In genomic region chr17:41444186-41444585, GRCh38 we compare ENCODE assay signal across 21 cellular contexts. TPM values are rescaled to one million over a fixed set of nuclear protein-coding genes. Genes with fewer than 3 reads are reported as not detected.
"Had no signal": no experiment of that assay in that cellular context is flagged by ENCODE, and none has a peak within 500 bp of the region (broad histone marks: within the 10 kb centered on the region; RNA-seq: fewer than 3 reads in every experiment).

No MANE protein-coding gene starts in this region.

- H3K27ac ChIP-seq: ovary, psoas muscle, skin epidermis, VCaP had no signal

- H3K27me3 ChIP-seq: ovary had no signal

- DNase-seq: activated CD4-positive, alpha-beta T cell treated with anti-CD3 and anti-CD28 coated beads, Interleukin-2, amount 50 U/mL, for 4 hours; activated CD4-positive, CD25-positive, alpha-beta regulatory T cell treated with anti-CD3 and anti-CD28 coated beads, Interleukin-2, amount 50 U/mL, for 72 hours; activated T-cell treated with anti-CD3 and anti-CD28 coated beads for 4 hours; anterior cingulate cortex; caudate nucleus; mesenchymal stem cell; naive thymus-derived CD4-positive, alpha-beta T cell; ovary; psoas muscle; right cardiac atrium; stimulated activated naive CD8-positive, alpha-beta T cell treated with anti-CD3 and anti-CD28 coated beads, Interleukin-15, amount 100 ng/mL, for 72 hours; T-helper 1 cell; T1000 had no signal

- FAIRE-seq: colon had no signal

- H3K9me3 ChIP-seq: ovary, psoas muscle had no signal

- H3K36me3 ChIP-seq: ovary had no signal

- H3K4me3 ChIP-seq: ovary, psoas muscle, skin epidermis had no signal

- H3K4me1 ChIP-seq: psoas muscle had no signal

RNA-seq across cellular contexts. Expression of gene KRT38, which starts 3.4 kb away (rescaled TPM):
- total RNA-seq: activated T-helper 1 cell treated with anti-CD3 and anti-CD28 coated beads, Interleukin-12 subunit alpha, Interleukin-12 subunit beta, Interleukin-2, Interleukin-4 antibody, amounts not matched to agents 30 ng/mL and 10 ng/mL and 1 ng/mL, durations not matched to agents 14 hours and 24 hours and 36 hours; epithelial cell of proximal tubule; mucosa of gallbladder; naive thymus-derived CD4-positive, alpha-beta T cell; ovary; psoas muscle; right cardiac atrium; temporal lobe had no signal
- polyA plus RNA-seq: naive thymus-derived CD4-positive, alpha-beta T cell; ovary; right cardiac atrium had no signal

RNA-seq across cellular contexts. Expression of gene KRT37, which starts 19.8 kb away (rescaled TPM):
- total RNA-seq: activated T-helper 1 cell treated with anti-CD3 and anti-CD28 coated beads, Interleukin-12 subunit alpha, Interleukin-12 subunit beta, Interleukin-2, Interleukin-4 antibody, amounts not matched to agents 30 ng/mL and 10 ng/mL and 1 ng/mL, durations not matched to agents 14 hours and 24 hours and 36 hours; epithelial cell of proximal tubule; lower leg skin; mucosa of gallbladder; naive thymus-derived CD4-positive, alpha-beta T cell; ovary; psoas muscle; right cardiac atrium; temporal lobe had no signal
- polyA plus RNA-seq: naive thymus-derived CD4-positive, alpha-beta T cell; ovary; psoas muscle; right cardiac atrium had no signal

RNA-seq across cellular contexts. Expression of gene KRT32, which starts 23.0 kb away (rescaled TPM):
- total RNA-seq: activated T-helper 1 cell treated with anti-CD3 and anti-CD28 coated beads, Interleukin-12 subunit alpha, Interleukin-12 subunit beta, Interleukin-2, Interleukin-4 antibody, amounts not matched to agents 30 ng/mL and 10 ng/mL and 1 ng/mL, durations not matched to agents 14 hours and 24 hours and 36 hours; epithelial cell of proximal tubule; mucosa of gallbladder; naive thymus-derived CD4-positive, alpha-beta T cell; right cardiac atrium; temporal lobe had no signal
- polyA plus RNA-seq: naive thymus-derived CD4-positive, alpha-beta T cell; right cardiac atrium had no signal

RNA-seq across cellular contexts. Expression of gene KRT35, which starts 36.8 kb away (rescaled TPM):
- total RNA-seq: activated T-helper 1 cell treated with anti-CD3 and anti-CD28 coated beads, Interleukin-12 subunit alpha, Interleukin-12 subunit beta, Interleukin-2, Interleukin-4 antibody, amounts not matched to agents 30 ng/mL and 10 ng/mL and 1 ng/mL, durations not matched to agents 14 hours and 24 hours and 36 hours; epithelial cell of proximal tubule; mucosa of gallbladder; naive thymus-derived CD4-positive, alpha-beta T cell; ovary; psoas muscle; right cardiac atrium; temporal lobe had no signal
- polyA plus RNA-seq: naive thymus-derived CD4-positive, alpha-beta T cell; ovary; psoas muscle; right cardiac atrium had no signal

RNA-seq across cellular contexts. Expression of gene KRT36, which starts 45.5 kb away (rescaled TPM):
- total RNA-seq: activated T-helper 1 cell treated with anti-CD3 and anti-CD28 coated beads, Interleukin-12 subunit alpha, Interleukin-12 subunit beta, Interleukin-2, Interleukin-4 antibody, amounts not matched to agents 30 ng/mL and 10 ng/mL and 1 ng/mL, durations not matched to agents 14 hours and 24 hours and 36 hours; epithelial cell of proximal tubule; mucosa of gallbladder; naive thymus-derived CD4-positive, alpha-beta T cell; ovary; psoas muscle; right cardiac atrium; temporal lobe had no signal
- polyA plus RNA-seq: naive thymus-derived CD4-positive, alpha-beta T cell; right cardiac atrium had no signal
